ENCODE assay signal across 8 cellular contexts in genomic region chr1:148151911-148152391, GRCh38.
A peak's percentile ranks its signal among the peaks of the same experiment; 100 is the strongest.
DNase-seq lines count a peak whose midpoint lies in the region; ATAC-seq lines count a peak whose summit lies in the region.
"Not testable (repeated sequence)": the region's sequence is repeated elsewhere in the genome, so short reads cannot be mapped to it uniquely, and the experiment has no call there.

TSS of gene NBPF11 (minus strand) at chr1:148152281. CDS start at chr1:148127003, 25,278 bp downstream.

- in situ Hi-C loops in ACHN (cut with HindIII; ENCODE audit: low pct_ligation_motif_present, low pct_unique_long_range_greater_than_20kb, low sequenced_read_pairs) = not testable (repeated sequence)

- peak; percentile 74 for ATAC-seq in GM19328 (IDR thresholded peaks at IDR 0.05; ENCODE audit: unreplicated experiment)
- ATAC-seq in HG03432 (IDR thresholded peaks at IDR 0.05; ENCODE audit: unreplicated experiment) = peak; percentile 81

- DNase-seq in ACHN (peak; percentile 90), NCI-H524 (lab: John Stamatoyannopoulos, UW) (peak; percentile 40 to 66), kidney glomerular epithelial cell (lab: John Stamatoyannopoulos, UW) (peak; percentile 64)
- peak; percentile 83 for DNase-seq in activated CD4-positive, CD25-positive, alpha-beta regulatory T cell treated with anti-CD3 and anti-CD28 coated beads, Interleukin-2, amount 50 U/mL, for 72 hours
- DNase-seq in central memory CD4-positive, alpha-beta T cell = peak; percentile 74
- DNase-seq in stimulated activated CD4-positive, alpha-beta T cell treated with anti-CD3 and anti-CD28 coated beads, Interleukin-12 subunit alpha, Interleukin-12 subunit beta, amount 100 ng/mL, for 24 hours (ENCODE audit: low read depth in 2 of 2) = peak; percentile 72 to 80

Comparison
In these comparisons a context has a peak if more than half of its experiments do, and no peak if none do; other contexts are left out.
1. Peak in every context shown above with its lines: DNase-seq and ATAC-seq.